ENCODE assay signal across 1 cellular context in genomic region chr3:45798034-45798433, GRCh38.
TF ChIP-seq lines count a peak whose summit lies in the region.

No MANE protein-coding gene starts in this region.

TF ChIP-seq in K562, 482 proteins besides CTCF, POLR2A, EP300 and RAD21 (continued from another document):
- TF ChIP-seq, protein P1, sequence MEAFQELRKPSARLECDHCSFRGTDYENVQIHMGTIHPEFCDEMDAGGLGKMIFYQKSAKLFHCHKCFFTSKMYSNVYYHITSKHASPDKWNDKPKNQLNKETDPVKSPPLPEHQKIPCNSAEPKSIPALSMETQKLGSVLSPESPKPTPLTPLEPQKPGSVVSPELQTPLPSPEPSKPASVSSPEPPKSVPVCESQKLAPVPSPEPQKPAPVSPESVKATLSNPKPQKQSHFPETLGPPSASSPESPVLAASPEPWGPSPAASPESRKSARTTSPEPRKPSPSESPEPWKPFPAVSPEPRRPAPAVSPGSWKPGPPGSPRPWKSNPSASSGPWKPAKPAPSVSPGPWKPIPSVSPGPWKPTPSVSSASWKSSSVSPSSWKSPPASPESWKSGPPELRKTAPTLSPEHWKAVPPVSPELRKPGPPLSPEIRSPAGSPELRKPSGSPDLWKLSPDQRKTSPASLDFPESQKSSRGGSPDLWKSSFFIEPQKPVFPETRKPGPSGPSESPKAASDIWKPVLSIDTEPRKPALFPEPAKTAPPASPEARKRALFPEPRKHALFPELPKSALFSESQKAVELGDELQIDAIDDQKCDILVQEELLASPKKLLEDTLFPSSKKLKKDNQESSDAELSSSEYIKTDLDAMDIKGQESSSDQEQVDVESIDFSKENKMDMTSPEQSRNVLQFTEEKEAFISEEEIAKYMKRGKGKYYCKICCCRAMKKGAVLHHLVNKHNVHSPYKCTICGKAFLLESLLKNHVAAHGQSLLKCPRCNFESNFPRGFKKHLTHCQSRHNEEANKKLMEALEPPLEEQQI (IDR thresholded peaks at IDR 0.05): no peak
- TF ChIP-seq LEF1 (IDR thresholded peaks at IDR 0.05): no peak
- TF ChIP-seq MIER1 (IDR thresholded peaks at IDR 0.05; ENCODE audit: low read depth): no peak
- TF ChIP-seq, protein P2, sequence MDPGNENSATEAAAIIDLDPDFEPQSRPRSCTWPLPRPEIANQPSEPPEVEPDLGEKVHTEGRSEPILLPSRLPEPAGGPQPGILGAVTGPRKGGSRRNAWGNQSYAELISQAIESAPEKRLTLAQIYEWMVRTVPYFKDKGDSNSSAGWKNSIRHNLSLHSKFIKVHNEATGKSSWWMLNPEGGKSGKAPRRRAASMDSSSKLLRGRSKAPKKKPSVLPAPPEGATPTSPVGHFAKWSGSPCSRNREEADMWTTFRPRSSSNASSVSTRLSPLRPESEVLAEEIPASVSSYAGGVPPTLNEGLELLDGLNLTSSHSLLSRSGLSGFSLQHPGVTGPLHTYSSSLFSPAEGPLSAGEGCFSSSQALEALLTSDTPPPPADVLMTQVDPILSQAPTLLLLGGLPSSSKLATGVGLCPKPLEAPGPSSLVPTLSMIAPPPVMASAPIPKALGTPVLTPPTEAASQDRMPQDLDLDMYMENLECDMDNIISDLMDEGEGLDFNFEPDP (CRISPR knock-in tag; IDR thresholded peaks at IDR 0.05): no peak
